15 cellular contexts compared by ENCODE assay signal in genomic region chr9:127358770-127359169, GRCh38.
"Had no signal": no experiment of that assay in that cellular context is flagged by ENCODE, and none has a peak within 500 bp of the region (broad histone marks: within the 10 kb centered on the region; RNA-seq: fewer than 3 reads in every experiment).

No MANE protein-coding gene starts in this region.

- ATAC-seq: left colon; mucosa of descending colon; stimulated activated memory B cell treated with anti-CD40 and anti-IgM and Interleukin-4, amounts not matched to agents 10 μg/mL and 1 μg/mL and 100 μg/mL, for 72 hours; stimulated activated naive CD8-positive, alpha-beta T cell treated with anti-CD3 and anti-CD28 coated beads, Interleukin-15, Interleukin-2, amounts not matched to agents 100 U/mL and 50 U/mL, for 24 hours had no signal

- H3K27ac ChIP-seq: neural progenitor cell, parathyroid adenoma, testis had no signal

- H3K27me3 ChIP-seq: neural progenitor cell, sigmoid colon, testis had no signal

- H3K9me3 ChIP-seq: mucosa of descending colon, sigmoid colon, testis had no signal

- H3K36me3 ChIP-seq: neural progenitor cell had no signal

- DNase-seq: cortex of kidney; effector CD4-positive, alpha-beta T cell; immature natural killer cell; kidney glomerular epithelial cell; left colon; mesenchymal stem cell; mucosa of descending colon; naive B cell; sigmoid colon; stimulated activated CD4-positive, alpha-beta T cell treated with anti-CD3 and anti-CD28 coated beads, Interleukin-4, amount 100 ng/mL, for 4 hours; stimulated activated naive CD8-positive, alpha-beta T cell treated with anti-CD3 and anti-CD28 coated beads, Interleukin-15, Interleukin-2, amounts not matched to agents 100 U/mL and 50 U/mL, for 24 hours; testis had no signal

- H3K4me1 ChIP-seq: parathyroid adenoma, testis had no signal

- H3K4me3 ChIP-seq: mucosa of descending colon, neural progenitor cell, sigmoid colon, testis had no signal
